ENCODE assay signal across 18 cellular contexts in the genomic region with DNA sequence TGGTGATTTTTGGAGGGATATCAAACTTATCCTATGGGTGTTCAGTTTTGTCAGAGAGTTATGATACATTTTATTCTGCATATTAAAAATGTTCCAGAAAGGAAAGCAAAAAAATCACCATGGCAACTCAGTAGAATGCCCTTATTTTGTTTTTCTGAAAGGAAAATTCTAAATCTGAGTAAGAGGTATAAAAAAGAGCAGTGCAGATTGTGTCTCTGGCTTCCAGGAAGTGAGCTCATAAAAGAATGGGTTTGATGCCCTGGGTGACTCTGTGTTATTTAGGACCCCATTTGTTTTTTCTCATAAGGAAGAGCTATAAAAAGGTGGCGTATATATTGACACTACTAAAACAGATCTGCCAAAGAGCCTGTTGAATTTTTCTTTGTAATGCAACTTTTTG.
DNase-seq lines count a peak whose midpoint lies in the region; ATAC-seq, FAIRE-seq and TF ChIP-seq lines count a peak whose summit lies in the region.
"Had no signal": no experiment of that assay in that cellular context is flagged by ENCODE, and none has a peak within 500 bp of the region (broad histone marks: within the 10 kb centered on the region; RNA-seq: fewer than 3 reads in every experiment).

No MANE protein-coding gene starts in this region.

- H3K36me3 Mint-ChIP-seq in mesothelial cell of epicardium (peaks cover 5% of the 10 kb centered on the region), HFFc6 (ENCODE audit: low read depth) (no peaks in the 10 kb centered on the region; the same call in 1 of the 2 replicates)
- H3K36me3 Mint-ChIP-seq: CD14-positive monocyte; CD8-positive, alpha-beta T cell had no signal

- peaks cover 29% of the 10 kb centered on the region for H3K4me1 Mint-ChIP-seq in mesothelial cell of epicardium
- H3K4me1 Mint-ChIP-seq in HFFc6 (ENCODE audit: low read depth): peaks cover 61% of the 10 kb centered on the region; the same call in 1 of the 2 replicates

- H3K27ac Mint-ChIP-seq in mesothelial cell of epicardium (peak overlapping the region; percentile 22), HFFc6 (no peak overlapping the region)
- H3K27ac Mint-ChIP-seq: CD14-positive monocyte; CD8-positive, alpha-beta T cell; H9 had no signal

- no peak for DNase-seq in caudate nucleus (lab: John Stamatoyannopoulos, UW)
- no peak for DNase-seq in dorsolateral prefrontal cortex
- DNase-seq in mesothelial cell of epicardium (ENCODE audit: low spot score in 2 of 2, unreplicated experiment in 2 of 2): no peak
- DNase-seq in frontal cortex (ENCODE audit: low spot score in 2 of 2): no peak
- DNase-seq in HFFc6: no peak
- DNase-seq: CD8-positive, alpha-beta T cell; COR-L47; DMS153; DMS79 treated with DMSO at 0.1 percent for 48 hours; GOT3; H9 had no signal

- H3K4me3 Mint-ChIP-seq in mesothelial cell of epicardium (no peak overlapping the region), HFFc6 (no peak overlapping the region)
- H3K4me3 Mint-ChIP-seq: CD14-positive monocyte; CD8-positive, alpha-beta T cell; H9 had no signal

- H3K9me3 Mint-ChIP-seq in mesothelial cell of epicardium (peaks cover 7% of the 10 kb centered on the region), HFFc6 (no peaks in the 10 kb centered on the region)
- H3K9me3 Mint-ChIP-seq: CD8-positive, alpha-beta T cell; H9 had no signal

- intact Hi-C loops in dorsolateral prefrontal cortex (cut with DNase I): no loop called here

- H3K27me3 Mint-ChIP-seq in mesothelial cell of epicardium (ENCODE audit: low read depth) (no peaks in the 10 kb centered on the region), HFFc6 (ENCODE audit: insufficient read depth) (peaks cover 5% of the 10 kb centered on the region)

- H3K27ac ChIP-seq in caudate nucleus (ENCODE audit: low read depth, low read length): peak overlapping the region; percentile 48
- peak overlapping the region in 53 of 59 donors; percentile 4 to 91 (median 71) for H3K27ac ChIP-seq in dorsolateral prefrontal cortex
- H3K27ac ChIP-seq: A549 had no signal

- FAIRE-seq in frontal cortex (lab: Jason Lieb, UNC): no peak
- FAIRE-seq: A549, D721Med, G401.6, GM12891 had no signal

- no peaks in the 10 kb centered on the region for H3K27me3 ChIP-seq in dorsolateral prefrontal cortex

- no peak for TF ChIP-seq CTCF in dorsolateral prefrontal cortex (IDR thresholded peaks at IDR 0.05 in 54 of 56, conservative IDR thresholded peaks at IDR 0.05 in 2 of 56; ENCODE audit: low read depth in 1 of 56, partially characterized antibody in 56 of 56)
- no peak for TF ChIP-seq CTCF in mesothelial cell of epicardium (IDR thresholded peaks at IDR 0.05; ENCODE audit: unreplicated experiment)
- no peak for TF ChIP-seq CTCF in HFFc6 (IDR thresholded peaks at IDR 0.05)

- peak overlapping the region in 1 of 59 donors; percentile 19 for H3K4me3 ChIP-seq in dorsolateral prefrontal cortex
- H3K4me3 ChIP-seq: A549 had no signal

- no peak for ATAC-seq in GM21390 (IDR thresholded peaks at IDR 0.05; ENCODE audit: unreplicated experiment)
- ATAC-seq in HG03108 (IDR thresholded peaks at IDR 0.05; ENCODE audit: unreplicated experiment): no peak
- ATAC-seq: A549; CD8-positive, alpha-beta T cell had no signal
